ENCODE assay signal across 1 cellular context in genomic region chr5:123545506-123545905, GRCh38.
TF ChIP-seq lines count a peak whose summit lies in the region.

No MANE protein-coding gene starts in this region.

TF ChIP-seq in GM23338, 12 proteins besides CTCF, POLR2A, EP300 and RAD21 (continued from another document):
- TF ChIP-seq ZNF462 (CRISPR knock-in tag; IDR thresholded peaks at IDR 0.05) (no peak), NANOG (IDR thresholded peaks at IDR 0.05; ENCODE audit: borderline replicate concordance) (no peak), EZH2 (IDR thresholded peaks at IDR 0.05; ENCODE audit: low read depth, unreplicated experiment) (no peak), EZH2phosphoT487 (IDR thresholded peaks at IDR 0.05; ENCODE audit: unreplicated experiment) (no peak), JUNB (IDR thresholded peaks at IDR 0.05; ENCODE audit: unreplicated experiment) (no peak), REST (IDR thresholded peaks at IDR 0.05; ENCODE audit: unreplicated experiment) (no peak), ZNF331 (CRISPR knock-in tag; IDR thresholded peaks at IDR 0.05; ENCODE audit: low read depth) (no peak), ZNF114 (CRISPR knock-in tag; IDR thresholded peaks at IDR 0.05) (no peak), ETS1 (IDR thresholded peaks at IDR 0.05) (no peak)
TF ChIP-seq in GM23338: peak in this region for 0.
